In genomic region chr5:55982957-55983381, GRCh38 we compare ENCODE assay signal across 9 cellular contexts. TPM values are rescaled to one million over a fixed set of nuclear protein-coding genes. Genes with fewer than 3 reads are reported as not detected.
DNase-seq lines count a peak whose midpoint lies in the region; ATAC-seq, FAIRE-seq and TF ChIP-seq lines count a peak whose summit lies in the region.
"Had no signal": no experiment of that assay in that cellular context is flagged by ENCODE, and none has a peak within 500 bp of the region (broad histone marks: within the 10 kb centered on the region; RNA-seq: fewer than 3 reads in every experiment).

No MANE protein-coding gene starts in this region.

- H4K5ac ChIP-seq in mesendoderm (ENCODE audit: low read length), result no peak overlapping the region

- no peak overlapping the region for H3K23ac ChIP-seq in mesendoderm (ENCODE audit: low read length)

- no peak overlapping the region for H4K8ac ChIP-seq in mesendoderm (ENCODE audit: low read depth, low read length)

- no peak overlapping the region for H3K18ac ChIP-seq in mesendoderm (ENCODE audit: low read length)

- H3K9me3 Mint-ChIP-seq in Caco-2 (ENCODE audit: unreplicated experiment), result no peaks in the 10 kb centered on the region

- ATAC-seq in HG02798 (IDR thresholded peaks at IDR 0.05; ENCODE audit: poor library complexity, unreplicated experiment) (no peak), HG03095 (IDR thresholded peaks at IDR 0.05; ENCODE audit: unreplicated experiment) (no peak)

- POLR2A ChIA-PET in Caco-2 (lab: Charles Lee), result interaction anchor here (0.7 kb wide), 1 partner anchor 84 kb away, joined by 5 read pairs; no protein-coding TSS in a partner anchor

- no peaks in the 10 kb centered on the region for H3K9me3 ChIP-seq in Caco-2
- no peaks in the 10 kb centered on the region for H3K9me3 ChIP-seq in tibial artery

- H2BK15ac ChIP-seq in mesendoderm (replicated peaks; ENCODE audit: low read depth), result no peak overlapping the region

- H3K4me3 ChIP-seq in Caco-2 (ENCODE audit: low read depth, low read length) (no peak overlapping the region), bronchial epithelial cell (ENCODE audit: low read depth, low read length) (no peak overlapping the region), mesendoderm (ENCODE audit: low read length) (no peak overlapping the region), tibial artery (no peak overlapping the region)

- no TSS peak for BruUV-seq in Caco-2 (replicated peaks; lab: Mats Ljungman, UMichigan)

- H3K36me3 ChIP-seq in Caco-2 (ENCODE audit: control insufficient read depth, insufficient read depth, low read length) (no peaks in the 10 kb centered on the region), bronchial epithelial cell (ENCODE audit: control insufficient read depth, insufficient read depth, low read length) (no peaks in the 10 kb centered on the region), mesendoderm (ENCODE audit: control insufficient read depth, insufficient read depth, low read length) (no peaks in the 10 kb centered on the region), tibial artery (peaks cover 0 to 21% (median 20%) of the 10 kb centered on the region in 3 donors)

- no peak for FAIRE-seq in bronchial epithelial cell (lab: Jason Lieb, UNC)

- peaks cover 12% of the 10 kb centered on the region for H3K79me2 ChIP-seq in mesendoderm (ENCODE audit: control insufficient read depth, insufficient read depth, low read length)

- no peak overlapping the region for H2BK5ac ChIP-seq in mesendoderm (ENCODE audit: low read length)

- no peak overlapping the region for H3K27ac Mint-ChIP-seq in Caco-2 (ENCODE audit: unreplicated experiment)

- no peak overlapping the region for H3K4me2 ChIP-seq in mesendoderm (ENCODE audit: low read length)

- no peak overlapping the region for H2AK5ac ChIP-seq in mesendoderm (ENCODE audit: low read length)

- CTCF ChIA-PET in Caco-2 (lab: Charles Lee), result interaction anchor here (0.5 to 1.6 kb wide), 11 partner anchors 20 to 1871 kb away, joined by 3 to 12 read pairs (median 4); no protein-coding TSS in a partner anchor

- H3K27ac ChIP-seq in mesendoderm (ENCODE audit: low read depth, low read length) (no peak overlapping the region), tibial artery (no peak overlapping the region)

- H3K79me1 ChIP-seq in mesendoderm (ENCODE audit: low read length), result peaks cover 7% of the 10 kb centered on the region

- no peak overlapping the region for H3K4ac ChIP-seq in mesendoderm (ENCODE audit: low read depth, low read length)

- H2BK120ac ChIP-seq in mesendoderm (ENCODE audit: low read depth, low read length), result no peak overlapping the region

- H3K4me1 ChIP-seq in Caco-2, result peaks cover 50% of the 10 kb centered on the region
- no peaks in the 10 kb centered on the region for H3K4me1 ChIP-seq in mesendoderm (ENCODE audit: control insufficient read depth, low read depth, low read length)
- H3K4me1 ChIP-seq in tibial artery, result peaks cover 0 to 37% (median 16%) of the 10 kb centered on the region in 4 donors

- no peak overlapping the region for H3K9ac ChIP-seq in mesendoderm (ENCODE audit: low read length)

- no peak overlapping the region for H3K4me3 Mint-ChIP-seq in Caco-2 (ENCODE audit: unreplicated experiment)

- H3K4me1 Mint-ChIP-seq in Caco-2 (ENCODE audit: low read depth, unreplicated experiment), result peaks cover 30% of the 10 kb centered on the region

- no peak overlapping the region for H3K56ac ChIP-seq in mesendoderm (ENCODE audit: low read length)

- intact Hi-C loops in Caco-2 (cut with micrococcal nuclease; ENCODE audit: unreplicated experiment), result loop anchor here (1.0 kb wide), 2 partner anchors 218 to 286 kb away; no protein-coding TSS in a partner anchor
- intact Hi-C loops in tibial artery (cut with DNase I; ENCODE audit: low total_unique reads), result no loop called here

- no peaks in the 10 kb centered on the region for H3K27me3 ChIP-seq in Caco-2 (replicated peaks; ENCODE audit: control insufficient read depth, insufficient read depth, low read length)
- no peaks in the 10 kb centered on the region for H3K27me3 ChIP-seq in bronchial epithelial cell (ENCODE audit: control insufficient read depth, insufficient read depth, low read length)
- H3K27me3 ChIP-seq in mesendoderm (ENCODE audit: insufficient read depth, low read length, poor library complexity), result no peaks in the 10 kb centered on the region
- no peaks in the 10 kb centered on the region for H3K27me3 ChIP-seq in tibial artery

- peaks cover 95% of the 10 kb centered on the region for H3K36me3 Mint-ChIP-seq in Caco-2 (ENCODE audit: insufficient read depth, unreplicated experiment)

- WGBS in mesendoderm (ENCODE audit: extremely low coverage, insufficient coverage, low lambda C conversion rate), result no CpG with 5 or more reads among the region's 5 CpGs

- TF ChIP-seq CTCF in Caco-2 (IDR thresholded peaks at IDR 0.05; ENCODE audit: insufficient read depth in 1 of 2, low read depth in 1 of 2, low read length in 1 of 2, severe bottlenecking in 1 of 2, unreplicated experiment in 1 of 2) (peak; percentile 36 to 57), bronchial epithelial cell (IDR thresholded peaks at IDR 0.05; ENCODE audit: insufficient read depth, low read length, severe bottlenecking) (no peak), tibial artery (IDR thresholded peaks at IDR 0.05) (no peak)

- H3K27me3 Mint-ChIP-seq in Caco-2 (ENCODE audit: insufficient read depth, unreplicated experiment), result no peaks in the 10 kb centered on the region

- DNase-seq in Caco-2 (peak; percentile 50 to 60), M059J (ENCODE audit: low read depth) (peak; percentile 31), bronchial epithelial cell (ENCODE audit: low read depth) (peak; percentile 29), mesendoderm (peak; percentile 53), tibial artery (no peak)
- DNase-seq in stimulated activated CD4-positive, alpha-beta T cell treated with anti-CD3 and anti-CD28 coated beads, Interleukin-15, amount 100 ng/mL, for 24 hours, result no peak
- DNase-seq: cerebellar nuclear complex had no signal

RNA-seq across cellular contexts. Expression of gene IL6ST, which starts 11.8 kb away (rescaled TPM):
- total RNA-seq in Caco-2 (2022), result 265 and 278 TPM in 2 replicates
- 82.5 and 128 TPM in 2 replicates for total RNA-seq in M059J (2014; rRNA removed; shearing (Covaris generic))
- 42.5 and 50.8 TPM in 2 replicates for total RNA-seq in bronchial epithelial cell
- polyA plus RNA-seq in mesendoderm (2013, experiment 1 of 2), result 7.6 TPM
- polyA plus RNA-seq in mesendoderm (2013, experiment 2 of 2), result 7.3 TPM

Comparison
In these comparisons a context has a peak if more than half of its experiments do, and no peak if none do; other contexts are left out.
1. DNase-seq: peak in Caco-2 (2 of 2), M059J (single experiment), bronchial epithelial cell (single experiment) and mesendoderm (single experiment); none in stimulated activated CD4-positive, alpha-beta T cell treated with anti-CD3 and anti-CD28 coated beads, Interleukin-15, amount 100 ng/mL, for 24 hours (single experiment) and tibial artery (0 of 2).
2. CTCF ChIP-seq: peak in Caco-2 (2 of 2); none in bronchial epithelial cell (single experiment) and tibial artery (0 of 2).